In the genomic region with DNA sequence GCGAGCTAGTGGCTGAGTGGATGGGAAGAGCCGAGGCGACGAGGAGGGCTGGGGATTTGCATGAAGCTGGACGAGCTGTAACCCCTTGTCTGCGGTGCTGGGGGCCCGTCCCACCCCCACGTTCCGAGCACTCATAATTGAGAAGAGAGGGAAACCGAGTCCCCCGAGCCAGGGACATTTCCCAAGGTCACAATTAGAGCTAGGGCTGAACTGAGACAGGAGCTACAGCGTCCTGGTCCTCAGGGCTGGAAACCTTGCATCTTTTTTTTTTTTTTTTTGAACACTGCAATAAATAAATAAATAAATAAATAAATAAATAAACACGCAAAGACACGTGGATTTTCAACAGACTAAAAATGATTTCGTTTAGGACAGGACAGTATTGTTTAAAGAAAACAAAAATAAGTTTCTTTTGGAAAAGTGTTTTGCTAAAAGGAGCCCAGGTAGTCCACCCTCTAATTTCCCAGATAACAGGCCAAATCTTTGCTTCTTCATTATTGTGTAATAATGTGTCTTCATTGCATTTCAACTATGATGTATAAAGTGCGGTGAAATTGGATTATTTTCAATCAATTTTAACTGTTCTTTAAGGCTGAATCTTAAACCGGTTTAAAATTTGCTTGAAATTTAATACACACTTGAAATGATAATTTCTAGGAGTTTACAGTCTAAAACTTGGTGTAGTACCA, we compare ENCODE assay signal across 8 cellular contexts. TPM values are rescaled to one million over a fixed set of nuclear protein-coding genes. Genes with fewer than 3 reads are reported as not detected.
DNase-seq lines count a peak whose midpoint lies in the region; ATAC-seq and TF ChIP-seq lines count a peak whose summit lies in the region.

No MANE protein-coding gene starts in this region.

- no peaks in the 10 kb centered on the region for H3K27me3 ChIP-seq in gastrocnemius medialis

- H3K36me3 ChIP-seq in gastrocnemius medialis = no peaks in the 10 kb centered on the region

- H3K4me1 ChIP-seq in gastrocnemius medialis = peaks cover 4 to 5% of the 10 kb centered on the region in 2 donors

- no peaks in the 10 kb centered on the region for H3K9me3 ChIP-seq in gastrocnemius medialis

- H3K36me3 Mint-ChIP-seq in activated CD8-positive, alpha-beta memory T cell treated with anti-CD3 and anti-CD28 coated beads, Interleukin-2, amount 10 ng/mL, durations not matched to agents 7 days and 5 days = no peaks in the 10 kb centered on the region
- H3K36me3 Mint-ChIP-seq in WTC11 = no peaks in the 10 kb centered on the region

- H3K4me3 ChIP-seq in gastrocnemius medialis = peak overlapping the region; percentile 76 to 100 (median 96)

- TF ChIP-seq CTCF in WTC11 (IDR thresholded peaks at IDR 0.05) = no peak
- TF ChIP-seq CTCF in gastrocnemius medialis (IDR thresholded peaks at IDR 0.05 in 4 of 5, conservative IDR thresholded peaks at IDR 0.05 in 1 of 5) = no peak

- H3K27ac Mint-ChIP-seq in activated CD8-positive, alpha-beta memory T cell treated with anti-CD3 and anti-CD28 coated beads, Interleukin-2, amount 10 ng/mL, durations not matched to agents 7 days and 5 days = peak overlapping the region; percentile 90
- no peak overlapping the region for H3K27ac Mint-ChIP-seq in WTC11

- in situ Hi-C loops in gastrocnemius medialis (cut with MboI; ENCODE audit: low sequenced_read_pairs in 4 of 4) = no loop called here

- intact Hi-C loops in left ventricle myocardium superior (cut with micrococcal nuclease) = no loop called here
- intact Hi-C loops in gastrocnemius medialis (cut with DNase I; ENCODE audit: low total_unique reads) = loop anchor here (5.0 kb wide), 2 partner anchors 64 to 216 kb away; partner anchors contain the start of genes PRR11 and SKA2

- no peak for ATAC-seq in activated CD8-positive, alpha-beta memory T cell treated with anti-CD3 and anti-CD28 coated beads, Interleukin-2, amount 10 ng/mL, durations not matched to agents 7 days and 5 days
- ATAC-seq in WTC11 = no peak
- no peak for ATAC-seq in left ventricle myocardium superior
- peak; percentile 5 to 14 for ATAC-seq in gastrocnemius medialis
- no peak for ATAC-seq in GM21576 (IDR thresholded peaks at IDR 0.05; ENCODE audit: unreplicated experiment)
- ATAC-seq in GM19467 (IDR thresholded peaks at IDR 0.05; ENCODE audit: unreplicated experiment) = no peak
- ATAC-seq in GM18867 (IDR thresholded peaks at IDR 0.05; ENCODE audit: unreplicated experiment) = no peak

- H3K4me1 Mint-ChIP-seq in activated CD8-positive, alpha-beta memory T cell treated with anti-CD3 and anti-CD28 coated beads, Interleukin-2, amount 10 ng/mL, durations not matched to agents 7 days and 5 days = peaks cover 13% of the 10 kb centered on the region
- peaks cover 6% of the 10 kb centered on the region; the same call in 1 of the 2 replicates for H3K4me1 Mint-ChIP-seq in WTC11

- POLR2A ChIA-PET in WTC11 (lab: Charles Lee) = interaction anchor here (0.6 to 0.7 kb wide), 3 partner anchors 11 to 857 kb away, joined by 3 read pairs; no protein-coding TSS in a partner anchor

- H3K27ac ChIP-seq in gastrocnemius medialis = peak overlapping the region; percentile 75 to 90 (median 88)

- peak overlapping the region; percentile 100 for H3K4me3 Mint-ChIP-seq in activated CD8-positive, alpha-beta memory T cell treated with anti-CD3 and anti-CD28 coated beads, Interleukin-2, amount 10 ng/mL, durations not matched to agents 7 days and 5 days
- H3K4me3 Mint-ChIP-seq in WTC11 = peak overlapping the region; percentile 94

- CTCF ChIA-PET in activated CD8-positive, alpha-beta memory T cell treated with anti-CD3 and anti-CD28 coated beads, Interleukin-2, amount 10 ng/mL, durations not matched to agents 7 days and 5 days (lab: Charles Lee) = interaction anchor here (0.7 to 2.0 kb wide), 5 partner anchors 8 to 856 kb away, joined by 3 to 30 read pairs (median 5); partner anchors contain the start of gene SMG8
- CTCF ChIA-PET in WTC11 (lab: Charles Lee) = interaction anchor here (0.5 to 1.6 kb wide), 6 partner anchors 11 to 463 kb away, joined by 3 to 9 read pairs (median 4); partner anchors contain the start of gene SMG8

- H3K27me3 Mint-ChIP-seq in activated CD8-positive, alpha-beta memory T cell treated with anti-CD3 and anti-CD28 coated beads, Interleukin-2, amount 10 ng/mL, durations not matched to agents 7 days and 5 days = no peaks in the 10 kb centered on the region
- peaks cover 3% of the 10 kb centered on the region; the same call in 1 of the 2 replicates for H3K27me3 Mint-ChIP-seq in WTC11 (ENCODE audit: low read depth)

- TF ChIP-seq POLR2A in gastrocnemius medialis (IDR thresholded peaks at IDR 0.05) = no peak

- no peak for DNase-seq in activated CD8-positive, alpha-beta memory T cell treated with anti-CD3 and anti-CD28 coated beads, Interleukin-2, amount 10 ng/mL, durations not matched to agents 7 days and 5 days
- DNase-seq in activated CD8-positive, alpha-beta memory T cell treated with anti-CD3 and anti-CD28 coated beads for 24 hours = no peak
- DNase-seq in WTC11 (ENCODE audit: low spot score) = no peak
- DNase-seq in left ventricle myocardium superior = peak; percentile 42
- DNase-seq in gastrocnemius medialis = no peak

- no peaks in the 10 kb centered on the region for H3K9me3 Mint-ChIP-seq in activated CD8-positive, alpha-beta memory T cell treated with anti-CD3 and anti-CD28 coated beads, Interleukin-2, amount 10 ng/mL, durations not matched to agents 7 days and 5 days (ENCODE audit: low read depth)
- H3K9me3 Mint-ChIP-seq in WTC11 = no peaks in the 10 kb centered on the region

TF ChIP-seq in WTC11, 78 proteins besides CTCF, POLR2A, EP300 and RAD21:
- TF ChIP-seq, protein P1, sequence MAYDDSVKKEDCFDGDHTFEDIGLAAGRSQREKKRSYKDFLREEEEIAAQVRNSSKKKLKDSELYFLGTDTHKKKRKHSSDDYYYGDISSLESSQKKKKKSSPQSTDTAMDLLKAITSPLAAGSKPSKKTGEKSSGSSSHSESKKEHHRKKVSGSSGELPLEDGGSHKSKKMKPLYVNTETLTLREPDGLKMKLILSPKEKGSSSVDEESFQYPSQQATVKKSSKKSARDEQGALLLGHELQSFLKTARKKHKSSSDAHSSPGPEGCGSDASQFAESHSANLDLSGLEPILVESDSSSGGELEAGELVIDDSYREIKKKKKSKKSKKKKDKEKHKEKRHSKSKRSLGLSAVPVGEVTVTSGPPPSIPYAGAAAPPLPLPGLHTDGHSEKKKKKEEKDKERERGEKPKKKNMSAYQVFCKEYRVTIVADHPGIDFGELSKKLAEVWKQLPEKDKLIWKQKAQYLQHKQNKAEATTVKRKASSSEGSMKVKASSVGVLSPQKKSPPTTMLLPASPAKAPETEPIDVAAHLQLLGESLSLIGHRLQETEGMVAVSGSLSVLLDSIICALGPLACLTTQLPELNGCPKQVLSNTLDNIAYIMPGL (CRISPR knock-in tag; IDR thresholded peaks at IDR 0.05) = 0 out of 2 replicates have a peak, but pooled peaks have one; percentile 1
- no peak for TF ChIP-seq E2F5 (CRISPR knock-in tag; IDR thresholded peaks at IDR 0.05)

RNA-seq across cellular contexts. Expression of gene GDPD1, which starts 1.0 kb away (rescaled TPM):
- 1 to 10 TPM; 2.5 to 2.9 TPM for total RNA-seq in activated CD8-positive, alpha-beta memory T cell treated with anti-CD3 and anti-CD28 coated beads, Interleukin-2, amount 10 ng/mL, durations not matched to agents 7 days and 5 days
- total RNA-seq in WTC11 (2021) (6.0 to 7.1 TPM (median 6.4 TPM) in 3 replicates), left ventricle myocardium superior (3.3 TPM), gastrocnemius medialis (under 1 TPM in 3 of 4 donors, not detected in 1; 0.29 to 0.95 (median 0.29) TPM)

RNA-seq across cellular contexts. Expression of gene SMG8, which starts 11.5 kb away (rescaled TPM):
- 10 to 100 TPM; 15.2 to 21.7 TPM for total RNA-seq in activated CD8-positive, alpha-beta memory T cell treated with anti-CD3 and anti-CD28 coated beads, Interleukin-2, amount 10 ng/mL, durations not matched to agents 7 days and 5 days
- total RNA-seq in WTC11 (2021) (16.2 to 18.7 TPM (median 18.5 TPM) in 3 replicates), left ventricle myocardium superior (11.3 TPM), gastrocnemius medialis (10 to 100 TPM in 2 of 4 donors, 1 to 10 TPM in 2; 6.7 to 11.7 (median 10.0) TPM)

Comparison
In these comparisons a context has a peak if more than half of its experiments do, and no peak if none do; other contexts are left out.
1. ATAC-seq: peak in gastrocnemius medialis (2 of 2); none in activated CD8-positive, alpha-beta memory T cell treated with anti-CD3 and anti-CD28 coated beads, Interleukin-2, amount 10 ng/mL, durations not matched to agents 7 days and 5 days (single experiment), WTC11 (single experiment), left ventricle myocardium superior (single experiment), GM21576 (single experiment), GM19467 (single experiment) and GM18867 (single experiment).